27 cellular contexts compared by ENCODE assay signal in the genomic region with DNA sequence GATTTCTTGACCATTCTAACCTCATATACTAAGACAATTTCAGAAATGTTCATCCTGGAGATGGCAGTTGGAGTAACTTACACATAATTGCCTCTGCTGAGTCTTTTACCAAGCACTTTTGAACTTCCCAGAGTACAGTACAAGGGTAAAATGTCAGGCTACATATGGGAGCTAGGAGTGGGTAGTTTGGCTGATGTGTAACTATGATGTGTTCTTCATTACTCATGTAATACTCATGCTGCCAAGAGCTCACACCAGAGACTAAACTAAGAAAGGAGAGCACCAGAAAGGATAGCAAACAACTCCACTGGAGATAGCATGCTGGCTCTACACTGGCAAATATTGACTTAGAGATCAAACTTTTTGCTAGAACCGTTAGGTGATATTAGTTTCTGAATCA.
DNase-seq lines count a peak whose midpoint lies in the region; ATAC-seq lines count a peak whose summit lies in the region.
"Had no signal": no experiment of that assay in that cellular context is flagged by ENCODE, and none has a peak within 500 bp of the region (broad histone marks: within the 10 kb centered on the region; RNA-seq: fewer than 3 reads in every experiment).

No MANE protein-coding gene starts in this region.

- H3K36me3 Mint-ChIP-seq in stimulated activated effector memory CD8-positive, alpha-beta T cell treated with anti-CD3 and anti-CD28 coated beads, Interleukin-12 subunit alpha, Interleukin-12 subunit beta, amount 100 ng/mL, for 72 hours = no peaks in the 10 kb centered on the region

- peak; percentile 37 for ATAC-seq in stimulated activated effector memory CD8-positive, alpha-beta T cell treated with anti-CD3 and anti-CD28 coated beads, Interleukin-12 subunit alpha, Interleukin-12 subunit beta, amount 100 ng/mL, for 72 hours
- no peak for ATAC-seq in GM18870 (IDR thresholded peaks at IDR 0.05; ENCODE audit: unreplicated experiment)
- ATAC-seq: activated CD8-positive, alpha-beta T cell treated with anti-CD3 and anti-CD28 coated beads for 36 hours; Panc1; stimulated activated naive CD8-positive, alpha-beta T cell treated with anti-CD3 and anti-CD28 coated beads, Interleukin-15, Interleukin-2, amounts not matched to agents 100 U/mL and 50 U/mL, for 24 hours had no signal

- H3K9ac ChIP-seq in mesendoderm (ENCODE audit: low read length) = no peak overlapping the region
- H3K9ac ChIP-seq: BLaER1, KMS-11, SK-N-SH had no signal

- H3K56ac ChIP-seq in mesendoderm (ENCODE audit: low read length) = no peak overlapping the region

- peak; percentile 39 for DNase-seq in GM03348 (ENCODE audit: low spot score)
- peak; percentile 57 for DNase-seq in M059J (ENCODE audit: low read depth)
- peak; percentile 20 for DNase-seq in epithelial cell of prostate (ENCODE audit: low read depth, low spot score)
- no peak for DNase-seq in stimulated activated effector memory CD8-positive, alpha-beta T cell treated with anti-CD3 and anti-CD28 coated beads, Interleukin-12 subunit alpha, Interleukin-12 subunit beta, amount 100 ng/mL, for 72 hours (ENCODE audit: low spot score in 2 of 2)
- DNase-seq in mesendoderm = no peak
- DNase-seq in NCI-H69 (lab: John Stamatoyannopoulos, UW) = no peak
- DNase-seq: activated CD4-positive, CD25-positive, alpha-beta regulatory T cell; activated CD8-positive, alpha-beta T cell treated with anti-CD3 and anti-CD28 coated beads for 36 hours; aorta; effector CD8-positive, alpha-beta T cell; GOT3; head of caudate nucleus; left ventricle myocardium inferior; NCI-H1092; NCI-H1930; NCI-H446 treated with DMSO at 0.1 percent for 48 hours; SK-N-SH; stimulated activated CD4-positive, alpha-beta T cell treated with anti-CD3 and anti-CD28 coated beads, Interleukin-2, amount 100 ng/mL, for 48 hours; stimulated activated naive CD8-positive, alpha-beta T cell treated with anti-CD3 and anti-CD28 coated beads, Interleukin-15, Interleukin-2, amounts not matched to agents 100 U/mL and 50 U/mL, for 24 hours; T-helper 9 cell had no signal

- H3K18ac ChIP-seq in mesendoderm (ENCODE audit: low read length) = no peak overlapping the region

- H2BK15ac ChIP-seq in mesendoderm (replicated peaks; ENCODE audit: low read depth) = no peak overlapping the region

- no CpG with 5 or more reads among the region's 1 CpG for whole genome bisulfite sequencing in mesendoderm (ENCODE audit: extremely low coverage, insufficient coverage, low lambda C conversion rate)

- H3K4me2 ChIP-seq in mesendoderm (ENCODE audit: low read length) = no peak overlapping the region
- H3K4me2 ChIP-seq: BLaER1, KMS-11, SK-N-SH, smooth muscle cell had no signal

- H3K27ac Mint-ChIP-seq in stimulated activated effector memory CD8-positive, alpha-beta T cell treated with anti-CD3 and anti-CD28 coated beads, Interleukin-12 subunit alpha, Interleukin-12 subunit beta, amount 100 ng/mL, for 72 hours = no peak overlapping the region
- H3K27ac Mint-ChIP-seq: activated CD8-positive, alpha-beta T cell treated with anti-CD3 and anti-CD28 coated beads for 36 hours had no signal

- H3K27me3 ChIP-seq in mesendoderm (ENCODE audit: insufficient read depth, low read length, poor library complexity) = no peaks in the 10 kb centered on the region
- H3K27me3 ChIP-seq: BLaER1, esophagus muscularis mucosa, tibial nerve had no signal

- H3K4me3 ChIP-seq in mesendoderm (ENCODE audit: low read length) = no peak overlapping the region
- H3K4me3 ChIP-seq: BLaER1, esophagus muscularis mucosa, left ventricle myocardium inferior, smooth muscle cell, tibial nerve had no signal

- no peaks in the 10 kb centered on the region for H3K36me3 ChIP-seq in mesendoderm (ENCODE audit: control insufficient read depth, insufficient read depth, low read length)
- H3K36me3 ChIP-seq: BLaER1, esophagus muscularis mucosa, left ventricle myocardium inferior, tibial nerve had no signal

- no peaks in the 10 kb centered on the region for H3K9me3 Mint-ChIP-seq in stimulated activated effector memory CD8-positive, alpha-beta T cell treated with anti-CD3 and anti-CD28 coated beads, Interleukin-12 subunit alpha, Interleukin-12 subunit beta, amount 100 ng/mL, for 72 hours
- H3K9me3 Mint-ChIP-seq: activated CD8-positive, alpha-beta T cell treated with anti-CD3 and anti-CD28 coated beads for 36 hours had no signal

- no peak overlapping the region for H2BK5ac ChIP-seq in mesendoderm (ENCODE audit: low read length)

- H4K5ac ChIP-seq in mesendoderm (ENCODE audit: low read length) = no peak overlapping the region

- H3K4me1 Mint-ChIP-seq in stimulated activated effector memory CD8-positive, alpha-beta T cell treated with anti-CD3 and anti-CD28 coated beads, Interleukin-12 subunit alpha, Interleukin-12 subunit beta, amount 100 ng/mL, for 72 hours = no peaks in the 10 kb centered on the region

- no peak overlapping the region for H3K27ac ChIP-seq in epithelial cell of prostate
- no peak overlapping the region for H3K27ac ChIP-seq in mesendoderm (ENCODE audit: low read depth, low read length)
- H3K27ac ChIP-seq: BLaER1, esophagus muscularis mucosa, KMS-11, left ventricle myocardium inferior, tibial nerve had no signal

- no peak overlapping the region for H3K23ac ChIP-seq in mesendoderm (ENCODE audit: low read length)

- H3K4me3 Mint-ChIP-seq in stimulated activated effector memory CD8-positive, alpha-beta T cell treated with anti-CD3 and anti-CD28 coated beads, Interleukin-12 subunit alpha, Interleukin-12 subunit beta, amount 100 ng/mL, for 72 hours = no peak overlapping the region
- H3K4me3 Mint-ChIP-seq: activated CD8-positive, alpha-beta T cell treated with anti-CD3 and anti-CD28 coated beads for 36 hours had no signal

- H4K8ac ChIP-seq in mesendoderm (ENCODE audit: low read depth, low read length) = no peak overlapping the region

- no peaks in the 10 kb centered on the region for H3K79me1 ChIP-seq in mesendoderm (ENCODE audit: low read length)

- H2AK5ac ChIP-seq in mesendoderm (ENCODE audit: low read length) = no peak overlapping the region

- H2BK120ac ChIP-seq in mesendoderm (ENCODE audit: low read depth, low read length) = no peak overlapping the region

- no peaks in the 10 kb centered on the region for H3K79me2 ChIP-seq in mesendoderm (ENCODE audit: control insufficient read depth, insufficient read depth, low read length)

- H3K4ac ChIP-seq in mesendoderm (ENCODE audit: low read depth, low read length) = no peak overlapping the region

- no peaks in the 10 kb centered on the region for H3K4me1 ChIP-seq in mesendoderm (ENCODE audit: control insufficient read depth, low read depth, low read length)
- H3K4me1 ChIP-seq: BLaER1, esophagus muscularis mucosa, left ventricle myocardium inferior, tibial nerve had no signal

Comparison
In these comparisons a context has a peak if more than half of its experiments do, and no peak if none do; other contexts are left out.
1. DNase-seq: peak in GM03348 (single experiment), M059J (single experiment) and epithelial cell of prostate (single experiment); none in stimulated activated effector memory CD8-positive, alpha-beta T cell treated with anti-CD3 and anti-CD28 coated beads, Interleukin-12 subunit alpha, Interleukin-12 subunit beta, amount 100 ng/mL, for 72 hours (0 of 2), mesendoderm (single experiment) and NCI-H69 (single experiment).